ENCODE assay signal across 12 cellular contexts in genomic region chr2:20439503-20439902, GRCh38. TPM values are rescaled to one million over a fixed set of nuclear protein-coding genes. Genes with fewer than 3 reads are reported as not detected.
A peak's percentile ranks its signal among the peaks of the same experiment; 100 is the strongest.
DNase-seq lines count a peak whose midpoint lies in the region; ATAC-seq and TF ChIP-seq lines count a peak whose summit lies in the region.
"Had no signal": no experiment of that assay in that cellular context is flagged by ENCODE, and none has a peak within 500 bp of the region (broad histone marks: within the 10 kb centered on the region; RNA-seq: fewer than 3 reads in every experiment).

No MANE protein-coding gene starts in this region.

- peak overlapping the region; percentile 87 for H3K27ac ChIP-seq in SJSA1
- H3K27ac ChIP-seq in heart left ventricle, result peak overlapping the region in 10 of 12 donors; percentile 27 to 92 (median 54)
- peak overlapping the region; percentile 67 to 86 for H3K27ac ChIP-seq in prostate gland

- no peak for TF ChIP-seq POLR2A in heart left ventricle (IDR thresholded peaks at IDR 0.05)
- no peak for TF ChIP-seq POLR2A in prostate gland (IDR thresholded peaks at IDR 0.05)

- DNase-seq in GDM1 (lab: John Stamatoyannopoulos, UW) (peak; percentile 16), SJSA1 (ENCODE audit: low read depth in 1 of 2, low spot score in 2 of 2) (peak in 1 of 2 experiments; percentile 22), heart left ventricle (peak in 1 of 5 donors; percentile 31), prostate gland (ENCODE audit: low spot score) (no peak), HK-2 (ENCODE audit: unreplicated experiment) (no peak), NCI-H345 (lab: John Stamatoyannopoulos, UW) (no peak), ecto neural progenitor cell (ENCODE audit: low spot score) (no peak)
- DNase-seq: CD4-positive, CD25-positive, alpha-beta regulatory T cell; cortex of kidney; NCI-H524 had no signal

- no peaks in the 10 kb centered on the region for H3K9me3 ChIP-seq in SJSA1 (replicated peaks)
- no peaks in the 10 kb centered on the region for H3K9me3 ChIP-seq in heart left ventricle
- H3K9me3 ChIP-seq in prostate gland, result no peaks in the 10 kb centered on the region

- H3K27me3 ChIP-seq in SJSA1 (replicated peaks), result no peaks in the 10 kb centered on the region
- no peaks in the 10 kb centered on the region for H3K27me3 ChIP-seq in heart left ventricle
- no peaks in the 10 kb centered on the region for H3K27me3 ChIP-seq in prostate gland (replicated peaks; ENCODE audit: insufficient read depth)

- ATAC-seq in heart left ventricle (peak in 3 of 4 donors; percentile 5 to 55 (median 52)), GM18868 (IDR thresholded peaks at IDR 0.05; ENCODE audit: unreplicated experiment) (no peak)
- ATAC-seq: K562 had no signal

- TF ChIP-seq CTCF in heart left ventricle (IDR thresholded peaks at IDR 0.05) (no peak), prostate gland (IDR thresholded peaks at IDR 0.05) (no peak)

- H3K4me1 ChIP-seq in SJSA1 (replicated peaks) (peaks cover 27% of the 10 kb centered on the region), heart left ventricle (peaks cover 0 to 41% (median 13%) of the 10 kb centered on the region in 12 donors), prostate gland (replicated peaks) (peaks cover 6% of the 10 kb centered on the region)

- H3K36me3 ChIP-seq in SJSA1 (no peaks in the 10 kb centered on the region), heart left ventricle (no peaks in the 10 kb centered on the region), prostate gland (no peaks in the 10 kb centered on the region)

- intact Hi-C loops in heart left ventricle (cut with DNase I), result loop anchor here in 1 of 10 donors (10.0 kb wide), 1 partner anchor 55 kb away; no protein-coding TSS in a partner anchor
- intact Hi-C loops in prostate gland (cut with DNase I), result no loop called here

- WGBS in heart left ventricle, 4 donors, result 82 to 85% (median 83%) methylated on average over 5 of the region's 5 CpGs
- WGBS in prostate gland, result 76% methylated on average over 5 of the region's 5 CpGs

- H3K4me3 ChIP-seq in SJSA1 (no peak overlapping the region), heart left ventricle (peak overlapping the region in 1 of 12 donors; percentile 3), prostate gland (no peak overlapping the region)
- H3K4me3 ChIP-seq: K562 had no signal

RNA-seq across cellular contexts. Expression of gene RHOB, which starts 7.4 kb away (rescaled TPM):
- 399 and 453 TPM in 2 replicates for total RNA-seq in SJSA1 (2014; rRNA removed; shearing (Covaris generic))
- total RNA-seq in heart left ventricle (100 to 1,000 TPM; 105 to 429 (median 169) TPM), prostate gland (100 to 1,000 TPM; 391 to 554 TPM)
- 100 to 1,000 TPM; 136 to 238 TPM for polyA plus RNA-seq in heart left ventricle
